Comparison of ENCODE assay signal across 11 cellular contexts in the genomic region with DNA sequence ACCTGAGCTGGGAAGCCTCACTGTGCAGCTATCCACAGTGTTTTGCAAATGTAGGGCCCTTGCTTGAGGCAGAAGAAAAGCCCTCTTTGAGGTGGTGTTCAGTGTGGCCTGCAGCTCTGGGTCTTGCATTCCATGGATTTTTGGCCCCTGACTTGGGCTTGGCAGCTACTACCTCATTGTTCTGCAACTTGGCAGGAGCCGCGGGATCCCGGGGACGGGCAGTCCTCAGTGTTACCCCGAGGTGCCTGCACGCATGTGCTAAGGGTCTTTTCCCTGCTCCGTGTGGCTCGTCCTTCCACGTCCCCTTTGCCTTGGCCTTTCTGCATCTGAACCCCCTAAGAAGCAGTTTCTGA. TPM values are rescaled to one million over a fixed set of nuclear protein-coding genes. Genes with fewer than 3 reads are reported as not detected.
A peak's percentile ranks its signal among the peaks of the same experiment; 100 is the strongest.
DNase-seq lines count a peak whose midpoint lies in the region; FAIRE-seq and TF ChIP-seq lines count a peak whose summit lies in the region.
"Had no signal": no experiment of that assay in that cellular context is flagged by ENCODE, and none has a peak within 500 bp of the region (broad histone marks: within the 10 kb centered on the region; RNA-seq: fewer than 3 reads in every experiment).

No MANE protein-coding gene starts in this region.

- DNase-seq in AG04450 (ENCODE audit: low read depth, low spot score): peak; percentile 90
- DNase-seq in PC-9: peak; percentile 92 to 94
- peak; percentile 89 for DNase-seq in fibroblast of mammary gland (ENCODE audit: low read depth)
- no peak for DNase-seq in MV-4-11 (lab: John Stamatoyannopoulos, UW)
- DNase-seq in GM19239 (ENCODE audit: insufficient read length, low spot score): no peak
- no peak for DNase-seq in spleen
- no peak for DNase-seq in CD14-positive monocyte (ENCODE audit: low spot score)
- DNase-seq: CD4-positive, CD25-positive, alpha-beta regulatory T cell; erythroblast; T-helper 9 cell had no signal

- no peaks in the 10 kb centered on the region; the same call in 1 of the 2 replicates for H3K9me3 ChIP-seq in AG04450 (ENCODE audit: control insufficient read depth, insufficient read depth, low read length)
- no peaks in the 10 kb centered on the region for H3K9me3 ChIP-seq in PC-9 (ENCODE audit: insufficient read depth, low read depth)
- no peaks in the 10 kb centered on the region for H3K9me3 ChIP-seq in mesodermal cell (ENCODE audit: control insufficient read depth, low read length)
- no peaks in the 10 kb centered on the region for H3K9me3 ChIP-seq in spleen

- no peaks in the 10 kb centered on the region for H3K9me3 Mint-ChIP-seq in CD14-positive monocyte
- H3K9me3 Mint-ChIP-seq: CD4-positive, CD25-positive, alpha-beta regulatory T cell had no signal

- peaks cover 55% of the 10 kb centered on the region for H3K4me1 Mint-ChIP-seq in CD14-positive monocyte

- peaks cover 21% of the 10 kb centered on the region for H3K79me2 ChIP-seq in PC-9 (ENCODE audit: low read depth)

- H3K4me1 ChIP-seq in PC-9 (replicated peaks; ENCODE audit: insufficient read depth): peaks cover 66% of the 10 kb centered on the region
- H3K4me1 ChIP-seq in mesodermal cell (ENCODE audit: control insufficient read depth, insufficient read depth, low read length, poor library complexity, severe bottlenecking): peaks cover 71% of the 10 kb centered on the region
- peaks cover 9 to 83% (median 65%) of the 10 kb centered on the region in 6 donors for H3K4me1 ChIP-seq in spleen

- no peaks in the 10 kb centered on the region for H4K20me1 ChIP-seq in PC-9 (ENCODE audit: insufficient read depth)

- WGBS in mesodermal cell (ENCODE audit: insufficient coverage in 2 of 2), 2 experiments: 18 to 24% methylated on average over 5 to 9 of the region's 9 CpGs
- WGBS in spleen, 5 donors: 62 to 79% (median 75%) methylated on average over 9 of the region's 9 CpGs

- POLR2A ChIA-PET in AG04450 (lab: Yijun Ruan, JAX): interaction anchor here (0.6 to 1.8 kb wide), 7 partner anchors 9 to 71 kb away, joined by 3 to 23 read pairs (median 3); no protein-coding TSS in a partner anchor
- POLR2A ChIA-PET in PC-9 (lab: Charles Lee; ENCODE audit: unreplicated experiment): interaction anchor here (0.6 to 1.1 kb wide), 4 partner anchors 8 to 1640 kb away, joined by 4 to 9 read pairs (median 5); no protein-coding TSS in a partner anchor

- intact Hi-C loops in PC-9 (cut with micrococcal nuclease; ENCODE audit: unreplicated experiment): loop anchor here (1.0 to 10.0 kb wide), 4 partner anchors 12 to 153 kb away; no protein-coding TSS in a partner anchor
- intact Hi-C loops in spleen (cut with DNase I; ENCODE audit: low total_unique reads): no loop called here
- intact Hi-C loops in CD14-positive monocyte (cut with micrococcal nuclease): loop anchor here in 1 of 2 donors (10.0 kb wide), 1 partner anchor 163 kb away; no protein-coding TSS in a partner anchor

- H3K27ac Mint-ChIP-seq in CD14-positive monocyte: no peak overlapping the region
- H3K27ac Mint-ChIP-seq: CD4-positive, CD25-positive, alpha-beta regulatory T cell had no signal

- peaks cover 20% of the 10 kb centered on the region for H3F3A ChIP-seq in PC-9 (ENCODE audit: insufficient read depth, low read depth)

- no peak for FAIRE-seq in GM19239 (lab: Jason Lieb, UNC)

- H3K4me2 ChIP-seq in PC-9: peak overlapping the region; percentile 42

- H3K27me3 ChIP-seq in AG04450 (ENCODE audit: control insufficient read depth, insufficient read depth, low read length) (no peaks in the 10 kb centered on the region), PC-9 (ENCODE audit: insufficient read depth, low read depth) (no peaks in the 10 kb centered on the region), spleen (replicated peaks in 1 of 7) (no peaks in the 10 kb centered on the region)

- TF ChIP-seq POLR2A in spleen (IDR thresholded peaks at IDR 0.05): no peak

- BruUV-seq in PC-9 (replicated peaks; lab: Mats Ljungman, UMichigan): no TSS peak

- H3K9me2 ChIP-seq in PC-9 (ENCODE audit: insufficient read depth): no peaks in the 10 kb centered on the region

- no peak overlapping the region for H2AFZ ChIP-seq in PC-9

- TF ChIP-seq CTCF in AG04450 (IDR thresholded peaks at IDR 0.05; ENCODE audit: low read depth, low read length): no peak
- TF ChIP-seq CTCF in PC-9 (conservative IDR thresholded peaks at IDR 0.05): no peak
- TF ChIP-seq CTCF in fibroblast of mammary gland (conservative IDR thresholded peaks at IDR 0.05; ENCODE audit: control insufficient read depth, insufficient read depth, low read depth, low read length): no peak
- TF ChIP-seq CTCF in spleen (IDR thresholded peaks at IDR 0.05 in 8 of 11, conservative IDR thresholded peaks at IDR 0.05 in 3 of 11): no peak
- TF ChIP-seq CTCF in CD14-positive monocyte (IDR thresholded peaks at IDR 0.05): no peak

- H3K27ac ChIP-seq in AG04450 (ENCODE audit: low read depth, low read length) (peak overlapping the region; percentile 93), PC-9 (0 out of 2 replicates have a peak overlapping the region, but pooled peaks have one; percentile 6), mesodermal cell (ENCODE audit: low read depth, low read length, severe bottlenecking) (peak overlapping the region; percentile 76), spleen (peak overlapping the region in 1 of 8 donors; percentile 4)

- H3K36me3 ChIP-seq in PC-9 (ENCODE audit: low read depth) (no peaks in the 10 kb centered on the region), mesodermal cell (ENCODE audit: control insufficient read depth, insufficient read depth, low read length) (peaks cover 16% of the 10 kb centered on the region), spleen (peaks cover 0 to 29% (median 9%) of the 10 kb centered on the region in 6 donors)

- H3K4me3 ChIP-seq in AG04450 (ENCODE audit: low read depth, low read length): no peak overlapping the region
- H3K4me3 ChIP-seq in PC-9: no peak overlapping the region
- H3K4me3 ChIP-seq in fibroblast of mammary gland (ENCODE audit: control insufficient read depth, low read depth, low read length): no peak overlapping the region
- no peak overlapping the region for H3K4me3 ChIP-seq in mesodermal cell (ENCODE audit: extremely low read depth, insufficient read depth, low read length, poor library complexity, severe bottlenecking)
- H3K4me3 ChIP-seq in spleen: no peak overlapping the region

- peaks cover 27 to 59% of the 10 kb centered on the region in 2 donors for H3K36me3 Mint-ChIP-seq in CD14-positive monocyte
- H3K36me3 Mint-ChIP-seq: CD4-positive, CD25-positive, alpha-beta regulatory T cell had no signal

- H3K27me3 Mint-ChIP-seq in CD14-positive monocyte (ENCODE audit: low read depth in 3 of 3): peaks cover 0 to 2% (median 0%) of the 10 kb centered on the region in 3 donors

- CTCF ChIA-PET in AG04450 (lab: Charles Lee): no interaction called here
- CTCF ChIA-PET in PC-9 (lab: Charles Lee): no interaction called here

- no peak overlapping the region for H3K4me3 Mint-ChIP-seq in CD14-positive monocyte
- H3K4me3 Mint-ChIP-seq: CD4-positive, CD25-positive, alpha-beta regulatory T cell had no signal

RNA-seq across cellular contexts. Expression of a gene that starts 39.8 kb away (rescaled TPM):
- 128 and 163 TPM in 2 replicates for polyA plus RNA-seq in AG04450 (2011; rRNA removed)
- 189 and 242 TPM in 2 replicates for polyA minus RNA-seq in AG04450 (2011; rRNA and poly(A)+ RNA removed)
- total RNA-seq in PC-9 (2021): 48.1 and 57.9 TPM in 2 replicates
- 28.5 TPM for polyA plus RNA-seq in mesodermal cell (2013, experiment 1 of 2)
- polyA plus RNA-seq in mesodermal cell (2013, experiment 2 of 2): 27.9 TPM
- 10 to 100 TPM; 32.8 to 71.3 (median 55.0) TPM for total RNA-seq in spleen
- 10 to 100 TPM; 11.2 to 19.7 (median 11.6) TPM for polyA plus RNA-seq in spleen
- 10 to 100 TPM; 26.1 to 35.8 TPM for polyA plus RNA-seq in CD14-positive monocyte

Comparison
In these comparisons a context has a peak if more than half of its experiments do, and no peak if none do; other contexts are left out.
1. DNase-seq: peak in AG04450 (single experiment), PC-9 (2 of 2) and fibroblast of mammary gland (single experiment); none in MV-4-11 (single experiment), GM19239 (single experiment), spleen (single experiment) and CD14-positive monocyte (single experiment).